Comparison of ENCODE assay signal across 8 cellular contexts in the genomic region with DNA sequence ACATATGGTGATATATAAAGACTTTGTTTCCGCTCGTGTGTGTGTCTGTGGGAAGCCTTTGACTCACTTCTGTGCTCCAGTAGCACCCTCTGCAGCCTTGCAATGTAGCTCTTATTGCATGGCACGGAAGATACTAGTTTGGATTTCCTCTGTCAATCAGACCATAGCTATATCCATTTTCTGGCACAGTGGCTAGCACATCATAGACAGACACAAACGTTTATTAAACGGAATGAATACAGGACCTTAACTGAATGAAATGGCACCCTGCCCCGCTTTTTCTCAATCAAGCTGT.
DNase-seq lines count a peak whose midpoint lies in the region; ATAC-seq, FAIRE-seq and TF ChIP-seq lines count a peak whose summit lies in the region.

No MANE protein-coding gene starts in this region.

- H3K9me3 ChIP-seq in GM12878 (replicated peaks; ENCODE audit: control insufficient read depth, insufficient read depth, low read length): no peaks in the 10 kb centered on the region
- no peaks in the 10 kb centered on the region for H3K9me3 ChIP-seq in iPS DF 6.9 (ENCODE audit: control insufficient read depth, insufficient read depth, low read length)
- H3K9me3 ChIP-seq in sigmoid colon: no peaks in the 10 kb centered on the region

- CTCF ChIA-PET in GM12878 (lab: Yijun Ruan, JAX): no interaction called here

- TF ChIP-seq CTCF in GM12878 (IDR thresholded peaks at IDR 0.05 in 2 of 3, conservative IDR thresholded peaks at IDR 0.05 in 1 of 3; ENCODE audit: control insufficient read depth in 2 of 3, extremely low read depth in 1 of 3, insufficient read depth in 1 of 3, low read depth in 3 of 3, low read length in 3 of 3) (peak in 1 of 3 experiments; percentile 37; a peak in 2 of 6 replicates), sigmoid colon (IDR thresholded peaks at IDR 0.05) (no peak)

- TF ChIP-seq POLR2A in GM12878 (IDR thresholded peaks at IDR 0.05; ENCODE audit: low read depth, low read length): no peak
- no peak for TF ChIP-seq POLR2A in sigmoid colon (IDR thresholded peaks at IDR 0.05)

- H3K4me2 ChIP-seq in GM12878 (ENCODE audit: control insufficient read depth, insufficient read depth): no peak overlapping the region

- in situ Hi-C loops in GM12878 (cut with MboI): no loop called here

- peak; percentile 41 for ATAC-seq in GM12878
- no peak for ATAC-seq in HG03135 (IDR thresholded peaks at IDR 0.05; ENCODE audit: unreplicated experiment)

- H3K27ac ChIP-seq in GM12878 (ENCODE audit: control insufficient read depth, insufficient read depth): no peak overlapping the region
- H3K27ac ChIP-seq in iPS DF 6.9 (ENCODE audit: low read length): no peak overlapping the region
- peak overlapping the region; percentile 71 to 78 (median 74) for H3K27ac ChIP-seq in sigmoid colon

- RAD21 ChIA-PET in GM12878 (lab: Charles Lee; ENCODE audit: unreplicated experiment): no interaction called here

- H3K4me1 ChIP-seq in GM12878 (ENCODE audit: control insufficient read depth, insufficient read depth, low read length): no peaks in the 10 kb centered on the region
- no peaks in the 10 kb centered on the region for H3K4me1 ChIP-seq in iPS DF 6.9 (ENCODE audit: control insufficient read depth, insufficient read depth, low read length)
- no peaks in the 10 kb centered on the region for H3K4me1 ChIP-seq in sigmoid colon

- H3K36me3 ChIP-seq in H7 (replicated peaks; ENCODE audit: control insufficient read depth, insufficient read depth, low read length) (no peaks in the 10 kb centered on the region), GM12878 (ENCODE audit: control insufficient read depth in 2 of 2, insufficient read depth in 2 of 2, low read length in 1 of 2) (no peaks in the 10 kb centered on the region), iPS DF 6.9 (ENCODE audit: control insufficient read depth, insufficient read depth, low read length) (no peaks in the 10 kb centered on the region), sigmoid colon (no peaks in the 10 kb centered on the region)

- DNase-seq in DMS53 treated with DMSO at 0.1 percent for 48 hours (lab: John Stamatoyannopoulos, UW; ENCODE audit: unreplicated experiment): peak; percentile 23
- DNase-seq in H7: no peak
- DNase-seq in NOMO-1 treated with DMSO at 0.1 percent for 48 hours (lab: John Stamatoyannopoulos, UW; ENCODE audit: unreplicated experiment): peak; percentile 48
- no peak for DNase-seq in GM12878 (ENCODE audit: low read depth, low spot score)
- DNase-seq in iPS DF 6.9 (ENCODE audit: low read depth, low spot score): no peak
- DNase-seq in sigmoid colon: no peak
- DNase-seq in GF-D8 (lab: John Stamatoyannopoulos, UW): no peak

- TF ChIP-seq RAD21 in GM12878 (IDR thresholded peaks at IDR 0.05; ENCODE audit: insufficient read depth, low read depth, low read length): peak; percentile 18; the same call in 1 of the 2 replicates

- no peak overlapping the region; the same call in 1 of the 2 replicates for H3K9ac ChIP-seq in GM12878 (ENCODE audit: control insufficient read depth, insufficient read depth, low read length)

- no peak for FAIRE-seq in GM12878 (lab: Jason Lieb, UNC)

- POLR2A ChIA-PET in GM12878 (lab: Charles Lee): no interaction called here

- intact Hi-C loops in GM12878 (cut with micrococcal nuclease; ENCODE audit: unreplicated experiment): no loop called here
- intact Hi-C loops in sigmoid colon (cut with DNase I): no loop called here

- no TSS peak for BruUV-seq in GM12878 (replicated peaks; lab: Mats Ljungman, UMichigan)

- SMC1A ChIA-PET in GM12878 (lab: Charles Lee; ENCODE audit: uncharacterized antibody, unreplicated experiment): no interaction called here

- 30% methylated on average over 5 of the region's 6 CpGs for WGBS in GM12878 (ENCODE audit: insufficient coverage, insufficient replicate concordance, low lambda C conversion rate, missing lambda C conversion rate)
- no CpG with 5 or more reads among the region's 6 CpGs for WGBS in iPS DF 6.9 (ENCODE audit: insufficient coverage, insufficient read length)
- 3 to 11% methylated on average over 6 of the region's 6 CpGs for WGBS in sigmoid colon, 2 donors

- H2AFZ ChIP-seq in GM12878 (ENCODE audit: control insufficient read depth, low read depth, low read length): peak overlapping the region; percentile 33; the same call in 1 of the 2 replicates

- no peaks in the 10 kb centered on the region for H4K20me1 ChIP-seq in GM12878 (ENCODE audit: control insufficient read depth, insufficient read depth)

- TF ChIP-seq EP300 in GM12878 (IDR thresholded peaks at IDR 0.05; ENCODE audit: borderline replicate concordance in 1 of 2, control insufficient read depth in 1 of 2, low read depth in 2 of 2, low read length in 2 of 2): no peak
- no peak for TF ChIP-seq EP300 in sigmoid colon (IDR thresholded peaks at IDR 0.05)

- no peaks in the 10 kb centered on the region for H3K79me2 ChIP-seq in GM12878 (ENCODE audit: control insufficient read depth, insufficient read depth, low read length)

- H3K27me3 ChIP-seq in H7 (ENCODE audit: control insufficient read depth, insufficient read depth, low read length) (no peaks in the 10 kb centered on the region), GM12878 (replicated peaks in 1 of 2; ENCODE audit: control insufficient read depth in 2 of 2, insufficient read depth in 2 of 2, low read length in 1 of 2) (no peaks in the 10 kb centered on the region), iPS DF 6.9 (ENCODE audit: control insufficient read depth, insufficient read depth, low read length) (no peaks in the 10 kb centered on the region), sigmoid colon (no peaks in the 10 kb centered on the region)

- H3K4me3 ChIP-seq in H7 (ENCODE audit: insufficient read depth, low read depth, low read length) (peak overlapping the region; percentile 66), GM12878 (peak overlapping the region; percentile 64; the same call in 1 of the 2 replicates), iPS DF 6.9 (ENCODE audit: low read length) (peak overlapping the region; percentile 83; the same call in 1 of the 2 replicates), sigmoid colon (peak overlapping the region; percentile 59 to 66 (median 62))

TF ChIP-seq in GM12878, 131 proteins besides CTCF, POLR2A, EP300 and RAD21:
- TF ChIP-seq ATF2 (IDR thresholded peaks at IDR 0.05; ENCODE audit: low read length): no peak
- TF ChIP-seq, protein P1, sequence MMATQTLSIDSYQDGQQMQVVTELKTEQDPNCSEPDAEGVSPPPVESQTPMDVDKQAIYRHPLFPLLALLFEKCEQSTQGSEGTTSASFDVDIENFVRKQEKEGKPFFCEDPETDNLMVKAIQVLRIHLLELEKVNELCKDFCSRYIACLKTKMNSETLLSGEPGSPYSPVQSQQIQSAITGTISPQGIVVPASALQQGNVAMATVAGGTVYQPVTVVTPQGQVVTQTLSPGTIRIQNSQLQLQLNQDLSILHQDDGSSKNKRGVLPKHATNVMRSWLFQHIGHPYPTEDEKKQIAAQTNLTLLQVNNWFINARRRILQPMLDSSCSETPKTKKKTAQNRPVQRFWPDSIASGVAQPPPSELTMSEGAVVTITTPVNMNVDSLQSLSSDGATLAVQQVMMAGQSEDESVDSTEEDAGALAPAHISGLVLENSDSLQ (IDR thresholded peaks at IDR 0.05): peak; percentile 84
TF ChIP-seq in GM12878: peak in this region for 1.

Comparison
In these comparisons a context has a peak if more than half of its experiments do, and no peak if none do; other contexts are left out.
1. DNase-seq: peak in DMS53 treated with DMSO at 0.1 percent for 48 hours (single experiment) and NOMO-1 treated with DMSO at 0.1 percent for 48 hours (single experiment); none in H7 (single experiment), GM12878 (single experiment), iPS DF 6.9 (single experiment), sigmoid colon (single experiment) and GF-D8 (single experiment).
2. H3K27ac ChIP-seq: peak in sigmoid colon (4 of 4); none in GM12878 (single experiment) and iPS DF 6.9 (single experiment).
3. Peak in every context shown above with its lines, with median percentiles within 50 percentile points of each other: H3K4me3 ChIP-seq.